20 cellular contexts compared by ENCODE assay signal in the genomic region with DNA sequence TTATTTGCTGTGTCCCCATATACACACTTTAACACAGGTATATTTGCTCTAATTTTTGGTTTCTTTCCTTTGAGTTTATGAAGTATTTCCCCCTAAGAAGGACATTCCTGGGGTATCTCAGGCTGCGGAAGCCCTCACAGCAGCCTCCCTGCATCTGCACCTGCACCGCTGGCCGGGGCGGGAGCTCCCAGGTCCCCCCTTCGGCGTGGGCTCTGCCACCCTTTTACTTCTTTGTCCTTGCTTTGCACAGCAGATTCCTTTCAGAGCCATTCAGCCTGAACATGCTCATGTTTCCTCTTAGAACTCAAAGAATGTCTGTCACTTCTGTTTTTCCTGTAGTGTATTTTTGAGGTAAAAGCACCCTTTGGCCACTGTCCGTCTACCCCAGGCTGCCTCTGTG.
"Had no signal": no experiment of that assay in that cellular context is flagged by ENCODE, and none has a peak within 500 bp of the region (broad histone marks: within the 10 kb centered on the region; RNA-seq: fewer than 3 reads in every experiment).

No MANE protein-coding gene starts in this region.

- H3K27ac ChIP-seq: SJSA1, SK-N-MC had no signal

- H3K36me3 ChIP-seq: SJSA1 had no signal

- DNase-seq: KBM-7, MV-4-11, NCI-H1048, NCI-H1105, NCI-H1436 treated with DMSO at 0.1 percent for 48 hours, NCI-H1694, NCI-H187 treated with DMSO at 0.1 percent for 48 hours, NCI-H2029 treated with DMSO at 0.1 percent for 48 hours, NCI-H2171, NCI-H226, NCI-H446, NCI-H510A, NCI-H524 treated with DMSO at 0.1 percent for 48 hours, NCI-H69, NCI-H774, Right ventricle myocardium superior, RPMI8226, SIG-M5 had no signal

- H3K27me3 ChIP-seq: SJSA1 had no signal

- H3K9me3 ChIP-seq: SJSA1 had no signal

- H3K4me3 ChIP-seq: SJSA1, SK-N-MC had no signal
